15 cellular contexts compared by ENCODE assay signal in the genomic region with DNA sequence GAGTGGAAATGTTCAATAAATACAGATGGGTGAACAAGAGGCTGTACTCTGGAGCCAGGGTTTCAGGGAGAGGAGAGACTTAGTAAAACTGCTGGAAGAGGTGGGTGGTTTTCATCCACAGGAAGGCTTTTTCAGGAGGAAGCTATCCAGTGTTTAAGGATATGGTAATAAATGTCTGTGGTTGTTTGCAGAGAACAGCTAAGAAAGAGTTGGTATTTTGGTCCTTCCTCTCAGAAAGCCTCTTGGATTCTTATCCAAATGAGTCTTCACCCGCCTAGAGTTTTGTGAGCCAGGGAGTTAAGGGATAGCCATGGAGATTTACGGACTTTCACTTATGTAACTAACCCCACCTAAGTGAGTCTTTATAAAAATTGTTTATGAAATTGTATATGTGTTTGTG.
"Had no signal": no experiment of that assay in that cellular context is flagged by ENCODE, and none has a peak within 500 bp of the region (broad histone marks: within the 10 kb centered on the region; RNA-seq: fewer than 3 reads in every experiment).

No MANE protein-coding gene starts in this region.

- H3K4me1 Mint-ChIP-seq: activated naive CD4-positive, alpha-beta T cell treated with anti-CD3 and anti-CD28 coated beads, Interleukin-2, amount 50 U/mL, for 24 hours had no signal

- H3K4me3 ChIP-seq: dorsolateral prefrontal cortex, left ventricle myocardium inferior, right lobe of liver, transverse colon had no signal

- H3K27me3 Mint-ChIP-seq: activated naive CD4-positive, alpha-beta T cell treated with anti-CD3 and anti-CD28 coated beads, Interleukin-2, amount 50 U/mL, for 24 hours had no signal

- H3K9me3 Mint-ChIP-seq: activated naive CD4-positive, alpha-beta T cell treated with anti-CD3 and anti-CD28 coated beads, Interleukin-2, amount 50 U/mL, for 24 hours had no signal

- H3K27ac Mint-ChIP-seq: activated naive CD4-positive, alpha-beta T cell treated with anti-CD3 and anti-CD28 coated beads, Interleukin-2, amount 50 U/mL, for 24 hours had no signal

- H3K4me1 ChIP-seq: right lobe of liver, transverse colon had no signal

- H3K4me3 Mint-ChIP-seq: activated naive CD4-positive, alpha-beta T cell treated with anti-CD3 and anti-CD28 coated beads, Interleukin-2, amount 50 U/mL, for 24 hours had no signal

- H3K27ac ChIP-seq: dorsolateral prefrontal cortex, left ventricle myocardium inferior, neutrophil, right lobe of liver, transverse colon had no signal

- H3K36me3 ChIP-seq: left ventricle myocardium inferior, neutrophil, right lobe of liver, transverse colon had no signal

- FAIRE-seq: bronchial epithelial cell had no signal

- DNase-seq: activated CD4-positive, alpha-beta T cell treated with anti-CD3 and anti-CD28 coated beads, Interleukin-2, amount 50 U/mL, for 4 hours; activated effector memory CD4-positive, alpha-beta T cell treated with Interleukin-2 at 50 U/mL for 16 hours; activated T-cell treated with anti-CD3 and anti-CD28 coated beads, Interleukin-2, amount 50 U/mL, for 1 hour; dorsolateral prefrontal cortex; islet precursor cell; left ventricle myocardium inferior; posterior cingulate gyrus; right lobe of liver; stimulated activated CD4-positive, alpha-beta T cell treated with anti-CD3 and anti-CD28 coated beads, Interleukin-2, amount 100 ng/mL, for 24 hours; stimulated activated naive CD4-positive, alpha-beta T cell; substantia nigra; transverse colon had no signal

- H3K27me3 ChIP-seq: dorsolateral prefrontal cortex, neutrophil, right lobe of liver, transverse colon had no signal

- H3K36me3 Mint-ChIP-seq: activated naive CD4-positive, alpha-beta T cell treated with anti-CD3 and anti-CD28 coated beads, Interleukin-2, amount 50 U/mL, for 24 hours had no signal

- H3K9me3 ChIP-seq: left ventricle myocardium inferior, neutrophil, right lobe of liver, transverse colon had no signal
